ENCODE assay signal across 8 cellular contexts in the genomic region with DNA sequence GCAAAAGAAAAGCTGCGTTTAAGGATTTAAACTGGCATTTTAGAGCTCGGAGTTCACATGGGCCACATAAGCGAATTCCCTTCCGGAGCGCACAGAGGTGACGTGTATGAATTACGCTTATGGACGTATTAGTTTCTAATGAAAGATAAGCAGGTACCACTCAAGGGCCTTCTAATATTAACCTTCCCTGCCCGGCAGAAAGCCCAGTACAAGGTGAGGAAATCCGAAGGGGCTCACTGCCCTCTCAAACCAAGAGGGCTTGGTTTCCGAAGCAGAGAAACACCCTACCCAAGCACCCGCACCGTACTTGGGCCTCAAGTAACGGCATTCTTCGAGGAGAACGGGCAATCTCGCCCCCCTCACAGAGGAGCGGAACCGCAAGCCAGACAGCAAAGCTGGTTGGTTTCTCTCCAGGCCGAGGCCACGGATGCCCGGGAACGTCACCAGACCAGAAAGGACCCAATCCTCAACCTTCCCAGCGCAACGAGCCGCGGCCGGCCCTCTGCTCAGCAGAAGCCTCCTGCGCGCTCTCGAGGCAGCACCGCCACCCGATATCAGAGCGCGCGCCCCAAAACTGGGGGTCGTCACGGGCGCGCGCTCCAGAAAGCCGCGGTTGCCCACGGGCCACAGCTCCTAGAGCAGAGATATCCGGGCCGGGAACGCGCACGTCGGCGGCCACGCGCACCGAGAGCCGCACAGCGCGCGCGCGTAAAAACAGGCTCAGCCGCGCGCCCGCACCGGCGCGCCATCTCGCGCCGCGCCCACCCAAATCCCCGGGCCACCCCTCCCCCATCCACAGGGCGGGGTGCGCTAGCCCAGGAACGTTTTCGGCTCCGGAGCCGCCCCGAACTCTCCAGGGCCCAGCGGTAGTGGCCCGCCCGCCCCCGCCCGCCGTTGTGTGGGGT. TPM values are rescaled to one million over a fixed set of nuclear protein-coding genes. Genes with fewer than 3 reads are reported as not detected.
DNase-seq lines count a peak whose midpoint lies in the region; ATAC-seq and TF ChIP-seq lines count a peak whose summit lies in the region.

No MANE protein-coding gene starts in this region.

- peak; percentile 81 for DNase-seq in ELR (ENCODE audit: low read depth)
- DNase-seq in activated naive CD8-positive, alpha-beta T cell treated with anti-CD3 and anti-CD28 coated beads, Interleukin-2, amount 50 U/mL, for 24 hours, result peak; percentile 89
- DNase-seq in heart left ventricle, result peak; percentile 78 to 89 (median 84)
- DNase-seq in posterior cingulate gyrus, result peak; percentile 65 to 97 (median 77)
- peak; percentile 89 for DNase-seq in type B pancreatic cell (ENCODE audit: extremely low spot score, unreplicated experiment)

- peaks cover 14% of the 10 kb centered on the region for H3F3A ChIP-seq in SU-DHL-6 (ENCODE audit: insufficient read depth)

- ATAC-seq in GM21786 (IDR thresholded peaks at IDR 0.05; ENCODE audit: unreplicated experiment) (peak; percentile 21), heart left ventricle (peak in 3 of 4 donors; percentile 17 to 64 (median 61))
- peak; percentile 34 for ATAC-seq in activated naive CD8-positive, alpha-beta T cell treated with anti-CD3 and anti-CD28 coated beads, Interleukin-2, amount 50 U/mL, for 24 hours

- no peaks in the 10 kb centered on the region for H3K9me3 ChIP-seq in SU-DHL-6 (ENCODE audit: insufficient read depth, low read length)
- no peaks in the 10 kb centered on the region for H3K9me3 ChIP-seq in heart left ventricle

- peaks cover 4% of the 10 kb centered on the region; the same call in 1 of the 2 replicates for H3K36me3 ChIP-seq in KMS-11 (ENCODE audit: insufficient read depth)
- peaks cover 13% of the 10 kb centered on the region; the same call in 1 of the 2 replicates for H3K36me3 ChIP-seq in SU-DHL-6 (ENCODE audit: low read length)
- H3K36me3 ChIP-seq in heart left ventricle, result peaks cover 0 to 44% (median 35%) of the 10 kb centered on the region in 9 donors

- H3K4me1 Mint-ChIP-seq in activated naive CD8-positive, alpha-beta T cell treated with anti-CD3 and anti-CD28 coated beads, Interleukin-2, amount 50 U/mL, for 24 hours, result peaks cover 36% of the 10 kb centered on the region
- peaks cover 18% of the 10 kb centered on the region for H3K4me1 Mint-ChIP-seq in type B pancreatic cell (ENCODE audit: unreplicated experiment)

- TF ChIP-seq CTCF in KMS-11 (conservative IDR thresholded peaks at IDR 0.05; ENCODE audit: low read depth, low read length), result no peak
- TF ChIP-seq CTCF in SU-DHL-6 (IDR thresholded peaks at IDR 0.05; ENCODE audit: insufficient read depth, low read length, poor library complexity, severe bottlenecking), result no peak
- no peak for TF ChIP-seq CTCF in heart left ventricle (IDR thresholded peaks at IDR 0.05)
- TF ChIP-seq CTCF in type B pancreatic cell (conservative IDR thresholded peaks at IDR 0.05), result no peak

- no peak for TF ChIP-seq POLR2A in heart left ventricle (IDR thresholded peaks at IDR 0.05)

- H4K20me1 ChIP-seq in KMS-11 (ENCODE audit: insufficient read depth), result no peaks in the 10 kb centered on the region
- peaks cover 12% of the 10 kb centered on the region; the same call in 1 of the 2 replicates for H4K20me1 ChIP-seq in SU-DHL-6 (ENCODE audit: low read depth, low read length)

- H3K4me1 ChIP-seq in KMS-11 (ENCODE audit: low read depth, poor library complexity, severe bottlenecking) (peaks cover 16% of the 10 kb centered on the region), heart left ventricle (peaks cover 0 to 59% (median 42%) of the 10 kb centered on the region in 12 donors)

- H3K27me3 ChIP-seq in KMS-11 (ENCODE audit: insufficient read depth, low read depth) (no peaks in the 10 kb centered on the region), SU-DHL-6 (ENCODE audit: low read length) (no peaks in the 10 kb centered on the region), heart left ventricle (no peaks in the 10 kb centered on the region)

- no peaks in the 10 kb centered on the region for H3K9me2 ChIP-seq in SU-DHL-6 (replicated peaks; ENCODE audit: insufficient read depth, low read length)

- H3K36me3 Mint-ChIP-seq in activated naive CD8-positive, alpha-beta T cell treated with anti-CD3 and anti-CD28 coated beads, Interleukin-2, amount 50 U/mL, for 24 hours (ENCODE audit: low read depth), result peaks cover 16% of the 10 kb centered on the region
- H3K36me3 Mint-ChIP-seq in type B pancreatic cell, result no peaks in the 10 kb centered on the region

- H3K79me2 ChIP-seq in KMS-11 (ENCODE audit: insufficient read depth, low read depth) (peaks cover 50% of the 10 kb centered on the region), SU-DHL-6 (ENCODE audit: insufficient read depth, low read length) (peaks cover 51% of the 10 kb centered on the region)

- H3K27ac ChIP-seq in KMS-11 (peak overlapping the region; percentile 78), SU-DHL-6 (ENCODE audit: low read depth, low read length) (peak overlapping the region; percentile 86), heart left ventricle (peak overlapping the region; percentile 86 to 99 (median 94))

- H3K4me3 Mint-ChIP-seq in activated naive CD8-positive, alpha-beta T cell treated with anti-CD3 and anti-CD28 coated beads, Interleukin-2, amount 50 U/mL, for 24 hours, result peak overlapping the region; percentile 91
- H3K4me3 Mint-ChIP-seq in type B pancreatic cell, result peak overlapping the region; percentile 95

- peak overlapping the region; percentile 33; the same call in 1 of the 2 replicates for H2AFZ ChIP-seq in KMS-11 (ENCODE audit: low read depth)
- peak overlapping the region; percentile 70 for H2AFZ ChIP-seq in SU-DHL-6 (ENCODE audit: low read depth, low read length, severe bottlenecking)

- intact Hi-C loops in heart left ventricle (cut with DNase I) (loop anchor here in 3 of 10 donors (5.0 to 10.0 kb wide), 3 partner anchors 66 to 108 kb away; a partner anchor contains a TSS), posterior cingulate gyrus (cut with DNase I) (loop anchor here (10.0 kb wide), 1 partner anchor 68 kb away; a partner anchor contains a TSS)

- H3K27me3 Mint-ChIP-seq in activated naive CD8-positive, alpha-beta T cell treated with anti-CD3 and anti-CD28 coated beads, Interleukin-2, amount 50 U/mL, for 24 hours, result no peaks in the 10 kb centered on the region
- H3K27me3 Mint-ChIP-seq in type B pancreatic cell, result no peaks in the 10 kb centered on the region

- peak overlapping the region; percentile 90 for H3K27ac Mint-ChIP-seq in activated naive CD8-positive, alpha-beta T cell treated with anti-CD3 and anti-CD28 coated beads, Interleukin-2, amount 50 U/mL, for 24 hours
- H3K27ac Mint-ChIP-seq in type B pancreatic cell, result peak overlapping the region; percentile 98

- 0% methylated on average over 42 to 85 of the region's 85 CpGs for WGBS in heart left ventricle, 4 donors

- H3K9me3 Mint-ChIP-seq in activated naive CD8-positive, alpha-beta T cell treated with anti-CD3 and anti-CD28 coated beads, Interleukin-2, amount 50 U/mL, for 24 hours, result no peaks in the 10 kb centered on the region
- H3K9me3 Mint-ChIP-seq in type B pancreatic cell, result no peaks in the 10 kb centered on the region

- H3K4me3 ChIP-seq in KMS-11 (IDR thresholded peaks at IDR 0.05; ENCODE audit: insufficient read depth, low read depth, low read length) (no peak overlapping the region), SU-DHL-6 (ENCODE audit: insufficient read depth, low read length, poor library complexity, severe bottlenecking) (peak overlapping the region; percentile 64), heart left ventricle (peak overlapping the region; percentile 63 to 100 (median 94))

- H3K4me2 ChIP-seq in KMS-11, result peak overlapping the region; percentile 44
- H3K4me2 ChIP-seq in SU-DHL-6 (ENCODE audit: low read depth, low read length, poor library complexity, severe bottlenecking), result peak overlapping the region; percentile 92

- peak overlapping the region; percentile 77 for H3K9ac ChIP-seq in KMS-11
- H3K9ac ChIP-seq in SU-DHL-6 (ENCODE audit: low read length), result peak overlapping the region; percentile 78

RNA-seq across cellular contexts. Expression of a gene that starts 0.7 kb away (rescaled TPM):
- total RNA-seq in heart left ventricle, result 10 to 100 TPM; 44.6 to 91.6 (median 55.5) TPM
- polyA plus RNA-seq in heart left ventricle, result 10 to 100 TPM; 20.0 to 31.2 TPM
- 115 and 123 TPM in 2 replicates for total RNA-seq in type B pancreatic cell (ENCODE audit: low replicate concordance)

RNA-seq across cellular contexts. Expression of a gene that starts 11.4 kb away (rescaled TPM):
- 100 to 1,000 TPM; 145 to 221 (median 194) TPM for total RNA-seq in heart left ventricle
- polyA plus RNA-seq in heart left ventricle, result 100 to 1,000 TPM; 177 to 197 TPM
- total RNA-seq in type B pancreatic cell (ENCODE audit: low replicate concordance), result 408 and 480 TPM in 2 replicates

RNA-seq across cellular contexts. Expression of a gene that starts 27.4 kb away (rescaled TPM):
- 10 to 100 TPM; 47.9 to 90.3 (median 63.1) TPM for total RNA-seq in heart left ventricle
- polyA plus RNA-seq in heart left ventricle, result 10 to 100 TPM; 19.2 to 34.7 TPM
- 83.0 and 86.4 TPM in 2 replicates for total RNA-seq in type B pancreatic cell (ENCODE audit: low replicate concordance)

RNA-seq across cellular contexts. Expression of a gene that starts 39.6 kb away (rescaled TPM):
- 1,000 to 10,000 TPM in 2 of 9 donors, 100 to 1,000 TPM in 7; 488 to 1,265 (median 769) TPM for total RNA-seq in heart left ventricle
- polyA plus RNA-seq in heart left ventricle, result 100 to 1,000 TPM; 290 to 836 TPM
- total RNA-seq in type B pancreatic cell (ENCODE audit: low replicate concordance), result 277 and 316 TPM in 2 replicates
